In genomic region chr1:160607051-160608032, GRCh38 we compare ENCODE assay signal across 7 cellular contexts. TPM values are rescaled to one million over a fixed set of nuclear protein-coding genes. Genes with fewer than 3 reads are reported as not detected.
DNase-seq lines count a peak whose midpoint lies in the region; ATAC-seq, FAIRE-seq and TF ChIP-seq lines count a peak whose summit lies in the region.

No MANE protein-coding gene starts in this region.

- H3K9ac ChIP-seq in IMR-90 (ENCODE audit: low read depth, low read length) (no peak overlapping the region), OCI-LY1 (ENCODE audit: low read length) (peak overlapping the region; percentile 17; the same call in 1 of the 2 replicates)

- H2BK20ac ChIP-seq in IMR-90 (ENCODE audit: low read depth, low read length) = no peak overlapping the region

- intact Hi-C loops in IMR-90 (cut with micrococcal nuclease) = loop anchor here (1.0 to 2.0 kb wide), 2 partner anchors 63 to 179 kb away; no protein-coding TSS in a partner anchor

- no peaks in the 10 kb centered on the region for H3F3A ChIP-seq in OCI-LY1 (ENCODE audit: insufficient read depth, low read length)

- H3K56ac ChIP-seq in IMR-90 (ENCODE audit: extremely low read depth, insufficient read depth, low read length) = no peak overlapping the region

- TF ChIP-seq POLR2A in IMR-90 (IDR thresholded peaks at IDR 0.05; ENCODE audit: low read depth, low read length) = no peak

- no peak overlapping the region for H4K5ac ChIP-seq in IMR-90 (ENCODE audit: low read depth, low read length)

- H3K18ac ChIP-seq in IMR-90 (ENCODE audit: low read depth, low read length) = no peak overlapping the region

- H3K4me3 Mint-ChIP-seq in osteocyte (ENCODE audit: unreplicated experiment) = no peak overlapping the region

- no peak overlapping the region for H4K8ac ChIP-seq in IMR-90 (ENCODE audit: low read depth in 2 of 2, low read length in 2 of 2)

- H4K20me1 ChIP-seq in IMR-90 (ENCODE audit: insufficient read depth, low read length) (no peaks in the 10 kb centered on the region), OCI-LY1 (ENCODE audit: insufficient read depth, low read length) (no peaks in the 10 kb centered on the region)

- no peaks in the 10 kb centered on the region for H3K79me2 ChIP-seq in OCI-LY1 (ENCODE audit: insufficient read depth, low read length)

- CTCF ChIA-PET in IMR-90 (lab: Yijun Ruan, JAX) = interaction anchor here (0.6 to 1.4 kb wide), 2 partner anchors 125 to 506 kb away, joined by 3 read pairs; no protein-coding TSS in a partner anchor

- H3K23ac ChIP-seq in IMR-90 (ENCODE audit: low read depth, low read length) = no peak overlapping the region

- H2BK15ac ChIP-seq in IMR-90 (ENCODE audit: low read depth, low read length) = no peak overlapping the region

- H2AFZ ChIP-seq in IMR-90 (replicated peaks; ENCODE audit: low read length, poor library complexity) = no peak overlapping the region
- no peak overlapping the region for H2AFZ ChIP-seq in OCI-LY1 (ENCODE audit: low read length)

- H2BK5ac ChIP-seq in IMR-90 (ENCODE audit: low read depth, low read length, poor library complexity, severe bottlenecking) = no peak overlapping the region

- no peaks in the 10 kb centered on the region for H3K9me2 ChIP-seq in OCI-LY1 (ENCODE audit: low read depth, low read length)

- in situ Hi-C loops in IMR-90 (cut with MboI; ENCODE audit: low sequenced_read_pairs) = loop anchor here (5.0 to 25.0 kb wide), 2 partner anchors 180 to 420 kb away; partner anchors contain the start of gene CASQ1

- H3K36me3 ChIP-seq in IMR-90 (ENCODE audit: control insufficient read depth, insufficient read depth, low read length) (no peaks in the 10 kb centered on the region), OCI-LY1 (ENCODE audit: insufficient read depth, low read length) (no peaks in the 10 kb centered on the region)

- H3K4ac ChIP-seq in IMR-90 (ENCODE audit: low read depth, low read length) = no peak overlapping the region

- DNase-seq in GF-D8 (lab: John Stamatoyannopoulos, UW) = peak; percentile 33
- peak; percentile 77 for DNase-seq in IMR-90
- DNase-seq in activated effector memory CD4-positive, alpha-beta T cell treated with anti-CD3 and anti-CD28 coated beads, Interleukin-2, amount 50 U/mL, for 16 hours = peak; percentile 77
- DNase-seq in frontal cortex (ENCODE audit: low spot score in 2 of 2) = peak in 1 of 2 donors; percentile 14
- no peak for DNase-seq in osteocyte (ENCODE audit: extremely low spot score, unreplicated experiment)

- no peaks in the 10 kb centered on the region; the same call in 1 of the 2 replicates for H3K27me3 ChIP-seq in IMR-90 (ENCODE audit: control insufficient read depth, insufficient read depth, low read length)
- H3K27me3 ChIP-seq in OCI-LY1 (ENCODE audit: insufficient read depth, low read length) = no peaks in the 10 kb centered on the region

- no peak overlapping the region for H2AK5ac ChIP-seq in IMR-90 (ENCODE audit: low read depth, low read length)

- H4K91ac ChIP-seq in IMR-90 (ENCODE audit: insufficient read depth, low read depth, low read length) = no peak overlapping the region

- no peaks in the 10 kb centered on the region for H3K36me3 Mint-ChIP-seq in osteocyte (ENCODE audit: unreplicated experiment)

- FAIRE-seq in frontal cortex (lab: Jason Lieb, UNC) = peak; percentile 55

- H3K27me3 Mint-ChIP-seq in osteocyte (ENCODE audit: unreplicated experiment) = peaks cover 28% of the 10 kb centered on the region

- WGBS in IMR-90 (ENCODE audit: extremely low coverage in 2 of 2, insufficient read length in 1 of 2), 2 experiments = no CpG with 5 or more reads among the region's 4 CpGs

- TF ChIP-seq RAD21 in IMR-90 (IDR thresholded peaks at IDR 0.05; ENCODE audit: low read length) = peak; percentile 80

- no peak overlapping the region for H3K14ac ChIP-seq in IMR-90 (replicated peaks; ENCODE audit: low read depth, low read length)

- H2BK120ac ChIP-seq in IMR-90 (ENCODE audit: low read depth, low read length) = no peak overlapping the region

- H3K27ac Mint-ChIP-seq in osteocyte (ENCODE audit: unreplicated experiment) = no peak overlapping the region

- H3K27ac ChIP-seq in IMR-90 (ENCODE audit: insufficient read depth, low read length) = no peak overlapping the region
- H3K27ac ChIP-seq in OCI-LY1 (ENCODE audit: low read depth, low read length, poor library complexity, severe bottlenecking) = peak overlapping the region; percentile 39

- H3K4me1 ChIP-seq in IMR-90 (ENCODE audit: control insufficient read depth, insufficient read depth, low read length) (no peaks in the 10 kb centered on the region), OCI-LY1 (ENCODE audit: insufficient read depth, low read length, severe bottlenecking) (peaks cover 46% of the 10 kb centered on the region)

- H3K9me3 Mint-ChIP-seq in osteocyte (ENCODE audit: unreplicated experiment) = no peaks in the 10 kb centered on the region

- ATAC-seq in GM21529 (IDR thresholded peaks at IDR 0.05; ENCODE audit: unreplicated experiment) (peak; percentile 68), IMR-90 (ENCODE audit: low read depth) (peak; percentile 96)

- dilution Hi-C loops in IMR-90 (cut with HindIII; ENCODE audit: low sequenced_read_pairs, unreplicated experiment) = no loop called here

- no peaks in the 10 kb centered on the region for H3K4me1 Mint-ChIP-seq in osteocyte (ENCODE audit: unreplicated experiment)

- POLR2A ChIA-PET in IMR-90 (lab: Charles Lee; ENCODE audit: unreplicated experiment) = no interaction called here

- H2AK9ac ChIP-seq in IMR-90 (replicated peaks; ENCODE audit: low read depth, low read length, poor library complexity) = no peak overlapping the region

- BruUV-seq in IMR-90 (replicated peaks; lab: Mats Ljungman, UMichigan) = no TSS peak

- H3K79me1 ChIP-seq in IMR-90 (ENCODE audit: low read depth in 1 of 2, low read length in 2 of 2) = no peaks in the 10 kb centered on the region

- H3K9me1 ChIP-seq in IMR-90 (ENCODE audit: insufficient read depth, low read length) = no peaks in the 10 kb centered on the region

- TF ChIP-seq CTCF in IMR-90 (conservative IDR thresholded peaks at IDR 0.05; ENCODE audit: low read depth, low read length) (peak; percentile 72), OCI-LY1 (IDR thresholded peaks at IDR 0.05; ENCODE audit: low read length) (peak; percentile 90), osteocyte (IDR thresholded peaks at IDR 0.05) (peak; percentile 70)

- no peaks in the 10 kb centered on the region for H3K9me3 ChIP-seq in IMR-90 (ENCODE audit: control insufficient read depth, insufficient read depth, low read length)
- no peaks in the 10 kb centered on the region for H3K9me3 ChIP-seq in OCI-LY1 (ENCODE audit: low read length)

- no peak overlapping the region for H3K4me2 ChIP-seq in IMR-90 (ENCODE audit: low read depth, low read length)
- H3K4me2 ChIP-seq in OCI-LY1 (ENCODE audit: low read length) = no peak overlapping the region

- no peak overlapping the region for H3K4me3 ChIP-seq in IMR-90 (ENCODE audit: insufficient read depth, low read depth, low read length)
- no peak overlapping the region for H3K4me3 ChIP-seq in OCI-LY1 (ENCODE audit: low read depth, low read length, poor library complexity, severe bottlenecking)

TF ChIP-seq in IMR-90, 13 proteins besides CTCF, POLR2A, EP300 and RAD21:
- no peak for TF ChIP-seq RCOR1 (IDR thresholded peaks at IDR 0.05; ENCODE audit: insufficient replicate concordance, low read length)
- no peak for TF ChIP-seq MAFK (IDR thresholded peaks at IDR 0.05; ENCODE audit: low read depth, low read length)
- no peak for TF ChIP-seq NFE2L2 (IDR thresholded peaks at IDR 0.05; ENCODE audit: low read depth, low read length)
- TF ChIP-seq MAZ (IDR thresholded peaks at IDR 0.05; ENCODE audit: borderline replicate concordance, low read depth, low read length) = no peak
- TF ChIP-seq FOS (IDR thresholded peaks at IDR 0.05; ENCODE audit: low read depth, low read length) = no peak
- peak; percentile 56 for TF ChIP-seq SMC3 (IDR thresholded peaks at IDR 0.05; ENCODE audit: low read depth, low read length)
- TF ChIP-seq CHD1 (IDR thresholded peaks at IDR 0.05; ENCODE audit: low read depth, low read length) = no peak

RNA-seq across cellular contexts. Expression of gene CD84, which starts 28.0 kb away (rescaled TPM):
- total RNA-seq in IMR-90 (2012; rRNA removed) (not detected in 2 replicates), frontal cortex (1.6 TPM), osteocyte (not detected in 2 replicates)
- polyA plus RNA-seq in IMR-90 (2012; rRNA removed) = not detected in 2 replicates
- polyA plus RNA-seq in IMR-90 (2012; cell fraction: cytosol; rRNA removed) = not detected in 2 replicates
- polyA plus RNA-seq in IMR-90 (2012; cell fraction: nucleus; rRNA removed; ENCODE audit: low replicate concordance) = not detected in 2 replicates

RNA-seq across cellular contexts. Expression of gene SLAMF1, which starts 39.5 kb away (rescaled TPM):
- not detected in 2 replicates for total RNA-seq in IMR-90 (2012; rRNA removed)
- not detected in 2 replicates for polyA plus RNA-seq in IMR-90 (2012; rRNA removed)
- not detected in 2 replicates for polyA plus RNA-seq in IMR-90 (2012; cell fraction: cytosol; rRNA removed)
- polyA plus RNA-seq in IMR-90 (2012; cell fraction: nucleus; rRNA removed; ENCODE audit: low replicate concordance) = not detected in 2 replicates
- not detected for total RNA-seq in frontal cortex
- not detected in 2 replicates for total RNA-seq in osteocyte
